ENCODE assay signal across 1 cellular context in genomic region chr5:62718368-62718767, GRCh38.
TF ChIP-seq lines count a peak whose summit lies in the region.

No MANE protein-coding gene starts in this region.

TF ChIP-seq in GM12878, 131 proteins besides CTCF, POLR2A, EP300 and RAD21 (continued from another document):
- no peak for TF ChIP-seq SKIL (IDR thresholded peaks at IDR 0.05; ENCODE audit: low read depth, poor library complexity, severe bottlenecking)
